7 cellular contexts compared by ENCODE assay signal in the genomic region with DNA sequence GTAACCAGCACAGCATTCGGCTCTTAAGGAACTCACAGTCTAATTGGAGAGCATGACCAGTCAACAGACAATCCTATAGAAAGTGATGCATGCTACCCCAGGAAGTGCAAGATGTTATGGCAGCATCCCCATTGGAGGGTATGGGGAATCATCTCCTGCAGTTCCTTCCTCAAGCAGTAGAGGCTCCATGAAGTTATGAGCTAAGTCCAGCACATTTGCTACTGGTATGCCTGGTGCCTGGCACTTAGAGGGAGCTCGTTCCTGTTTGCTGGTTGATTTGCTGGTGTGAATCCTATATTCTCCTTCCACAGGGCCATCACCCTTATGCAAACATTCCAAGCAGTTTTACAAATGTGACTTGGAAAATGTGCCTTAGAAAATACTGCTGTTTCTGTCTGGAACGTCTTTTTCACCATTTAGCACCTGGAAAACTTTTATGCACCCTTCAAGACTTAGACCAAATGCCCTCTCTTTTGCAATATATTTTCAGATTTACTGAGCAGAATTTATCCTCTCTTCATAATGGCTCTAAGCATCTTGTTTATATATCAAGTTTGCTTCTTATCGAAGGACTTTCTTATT.
A peak's percentile ranks its signal among the peaks of the same experiment; 100 is the strongest.
DNase-seq lines count a peak whose midpoint lies in the region; TF ChIP-seq lines count a peak whose summit lies in the region.

No MANE protein-coding gene starts in this region.

- H3K27me3 Mint-ChIP-seq in endothelial cell (ENCODE audit: unreplicated experiment), result peaks cover 2% of the 10 kb centered on the region

- no peak overlapping the region for H4K12ac ChIP-seq in trophoblast cell (ENCODE audit: low read depth, low read length)

- H2BK120ac ChIP-seq in trophoblast cell (ENCODE audit: insufficient read depth, low read length, poor library complexity), result no peak overlapping the region

- H3K9ac ChIP-seq in trophoblast cell (ENCODE audit: low read length), result no peak overlapping the region

- H3K4me1 ChIP-seq in trophoblast cell (ENCODE audit: control insufficient read depth in 1 of 2, insufficient read depth in 2 of 2, low read length in 2 of 2), result no peaks in the 10 kb centered on the region

- H4K8ac ChIP-seq in trophoblast cell (ENCODE audit: low read depth, low read length), result no peak overlapping the region

- H2BK12ac ChIP-seq in trophoblast cell (ENCODE audit: low read length), result no peak overlapping the region

- no peak overlapping the region for H3K4me2 ChIP-seq in trophoblast cell (ENCODE audit: low read length)

- H3K27ac ChIP-seq in HL-60 (replicated peaks) (no peak overlapping the region), trophoblast cell (ENCODE audit: low read depth, low read length) (no peak overlapping the region)

- H3K27me3 ChIP-seq in GM06990 (replicated peaks; ENCODE audit: control insufficient read depth, insufficient read depth, low read length) (no peaks in the 10 kb centered on the region), HL-60 (ENCODE audit: insufficient read depth, poor library complexity, severe bottlenecking) (peaks cover 5% of the 10 kb centered on the region), trophoblast cell (ENCODE audit: insufficient read depth, low read length) (no peaks in the 10 kb centered on the region)

- H3K36me3 Mint-ChIP-seq in endothelial cell (ENCODE audit: low read depth, unreplicated experiment), result no peaks in the 10 kb centered on the region

- no peaks in the 10 kb centered on the region for H3K9me3 Mint-ChIP-seq in endothelial cell (ENCODE audit: unreplicated experiment)

- H3K4me3 ChIP-seq in GM06990 (replicated peaks; ENCODE audit: low read depth, low read length), result no peak overlapping the region
- H3K4me3 ChIP-seq in HL-60 (replicated peaks; ENCODE audit: insufficient read depth, low read length), result no peak overlapping the region
- H3K4me3 ChIP-seq in trophoblast cell (ENCODE audit: low read depth, low read length), result no peak overlapping the region

- H3K18ac ChIP-seq in trophoblast cell (ENCODE audit: low read length), result no peak overlapping the region

- H2AK5ac ChIP-seq in trophoblast cell (ENCODE audit: low read length), result no peak overlapping the region

- H2BK5ac ChIP-seq in trophoblast cell (ENCODE audit: low read depth, low read length, poor library complexity), result no peak overlapping the region

- peaks cover 11% of the 10 kb centered on the region for H3K4me1 Mint-ChIP-seq in endothelial cell (ENCODE audit: unreplicated experiment)

- H3K4me3 Mint-ChIP-seq in endothelial cell (ENCODE audit: unreplicated experiment), result no peak overlapping the region

- H3K79me1 ChIP-seq in trophoblast cell (ENCODE audit: low read length), result no peaks in the 10 kb centered on the region

- H3K27ac Mint-ChIP-seq in endothelial cell (ENCODE audit: unreplicated experiment), result no peak overlapping the region

- TF ChIP-seq CTCF in GM06990 (IDR thresholded peaks at IDR 0.05; ENCODE audit: insufficient read depth, low read length, poor library complexity, severe bottlenecking) (peak; percentile 65), HL-60 (IDR thresholded peaks at IDR 0.05; ENCODE audit: insufficient read depth, low read length) (peak; percentile 13), endothelial cell (IDR thresholded peaks at IDR 0.05; ENCODE audit: unreplicated experiment) (peak; percentile 65)

- H3K36me3 ChIP-seq in GM06990 (ENCODE audit: control insufficient read depth, insufficient read depth, low read length) (no peaks in the 10 kb centered on the region), trophoblast cell (ENCODE audit: control insufficient read depth in 1 of 2, insufficient read depth in 2 of 2, low read length in 2 of 2) (no peaks in the 10 kb centered on the region)

- no peak overlapping the region for H3K23ac ChIP-seq in trophoblast cell (ENCODE audit: low read length)

- H4K91ac ChIP-seq in trophoblast cell (ENCODE audit: low read depth, low read length), result no peak overlapping the region

- no peaks in the 10 kb centered on the region for H3K79me2 ChIP-seq in trophoblast cell (ENCODE audit: control insufficient read depth, insufficient read depth, low read length, poor library complexity)

- WGBS in trophoblast cell (ENCODE audit: extremely low coverage, insufficient coverage, insufficient read length), result no CpG with 5 or more reads among the region's 4 CpGs

- no peaks in the 10 kb centered on the region for H3K9me3 ChIP-seq in trophoblast cell (ENCODE audit: insufficient read depth, low read depth, low read length)

- no peak overlapping the region for H3K14ac ChIP-seq in trophoblast cell (ENCODE audit: low read length)

- DNase-seq in GM06990 (ENCODE audit: extremely low read depth, insufficient read length), result no peak
- DNase-seq in HL-60 (ENCODE audit: low read depth in 1 of 2, low spot score in 1 of 2), result peak; percentile 10 to 32
- peak; percentile 3 for DNase-seq in NOMO-1 treated with dmso at 0.1 percent for 144 hours (lab: John Stamatoyannopoulos, UW; ENCODE audit: unreplicated experiment)
- DNase-seq in endothelial cell (ENCODE audit: low spot score), result peak; percentile 49
- peak; percentile 40 to 67 for DNase-seq in trophoblast cell
- no peak for DNase-seq in activated naive CD4-positive, alpha-beta T cell (lab: John Stamatoyannopoulos, UW)
- no peak for DNase-seq in activated CD4-positive, alpha-beta T cell treated with anti-CD3 and anti-CD28 coated beads for 1 hour

- H3K4ac ChIP-seq in trophoblast cell (ENCODE audit: low read depth, low read length), result no peak overlapping the region

- no peak overlapping the region for H2AFZ ChIP-seq in trophoblast cell (ENCODE audit: insufficient read depth, low read length, poor library complexity)

Comparison
In these comparisons a context has a peak if more than half of its experiments do, and no peak if none do; other contexts are left out.
1. DNase-seq: peak in HL-60 (2 of 2), NOMO-1 treated with dmso at 0.1 percent for 144 hours (single experiment), endothelial cell (single experiment) and trophoblast cell (2 of 2); none in GM06990 (single experiment), activated naive CD4-positive, alpha-beta T cell (0 of 4) and activated CD4-positive, alpha-beta T cell treated with anti-CD3 and anti-CD28 coated beads for 1 hour (single experiment).
2. CTCF ChIP-seq: peak in every context shown above with its lines; median percentile 65 in GM06990; 65 in endothelial cell; 13 in HL-60.